In genomic region chr20:58605292-58606065, GRCh38 we compare ENCODE assay signal across 24 cellular contexts.
"Had no signal": no experiment of that assay in that cellular context is flagged by ENCODE, and none has a peak within 500 bp of the region (broad histone marks: within the 10 kb centered on the region; RNA-seq: fewer than 3 reads in every experiment).

No MANE protein-coding gene starts in this region.

- H3K36me3 ChIP-seq: SJSA1 had no signal

- H3K9me3 ChIP-seq: SJSA1 had no signal

- ATAC-seq: activated CD8-positive, alpha-beta memory T cell treated with anti-CD3 and anti-CD28 coated beads, Interleukin-2, amount 10 ng/mL, durations not matched to agents 7 days and 5 days; activated naive CD4-positive, alpha-beta T cell treated with anti-CD3 and anti-CD28 coated beads, Interleukin-2, amount 50 U/mL, for 72 hours; activated naive CD8-positive, alpha-beta T cell treated with anti-CD3 and anti-CD28 coated beads, Interleukin-2, amount 50 U/mL, for 24 hours; PC-3 had no signal

- H3K4me1 Mint-ChIP-seq: activated CD4-positive, alpha-beta T cell treated with anti-CD3 and anti-CD28 coated beads, Interleukin-2, amount 10 ng/mL, durations not matched to agents 24 days and 14 days; activated CD8-positive, alpha-beta memory T cell treated with anti-CD3 and anti-CD28 coated beads, Interleukin-2, amount 10 ng/mL, durations not matched to agents 7 days and 5 days; activated naive CD8-positive, alpha-beta T cell treated with anti-CD3 and anti-CD28 coated beads, Interleukin-2, amount 50 U/mL, for 24 hours; central memory CD8-positive, alpha-beta T cell had no signal

- H3K27me3 Mint-ChIP-seq: activated CD8-positive, alpha-beta memory T cell treated with anti-CD3 and anti-CD28 coated beads, Interleukin-2, amount 10 ng/mL, durations not matched to agents 7 days and 5 days; activated naive CD8-positive, alpha-beta T cell treated with anti-CD3 and anti-CD28 coated beads, Interleukin-2, amount 50 U/mL, for 24 hours; activated T-cell treated with anti-CD3 and anti-CD28 coated beads, Interleukin-2, amount 50 U/mL, for 24 hours had no signal

- H3K9me3 Mint-ChIP-seq: activated CD4-positive, alpha-beta T cell treated with anti-CD3 and anti-CD28 coated beads, Interleukin-2, amount 10 ng/mL, durations not matched to agents 24 days and 14 days; activated naive CD4-positive, alpha-beta T cell treated with anti-CD3 and anti-CD28 coated beads, Interleukin-2, amount 50 U/mL, for 72 hours; activated naive CD8-positive, alpha-beta T cell treated with anti-CD3 and anti-CD28 coated beads, Interleukin-2, amount 50 U/mL, for 24 hours; activated T-helper 1 cell treated with anti-CD3 and anti-CD28 coated beads, Interleukin-12 subunit alpha, Interleukin-12 subunit beta, Interleukin-2, Interleukin-4 antibody, amounts not matched to agents 30 ng/mL and 10 ng/mL and 1 ng/mL, durations not matched to agents 14 hours and 24 hours and 36 hours; brain; central memory CD8-positive, alpha-beta T cell; T-helper 1 cell treated with Interleukin-12 subunit alpha and Interleukin-12 subunit beta and Interleukin-4 antibody, amounts not matched to agents 30 μg/mL and 1 μg/mL, for 36 hours had no signal

- H3K27ac Mint-ChIP-seq: activated CD4-positive, alpha-beta T cell treated with anti-CD3 and anti-CD28 coated beads, Interleukin-2, amount 10 ng/mL, durations not matched to agents 24 days and 14 days; activated CD8-positive, alpha-beta memory T cell treated with anti-CD3 and anti-CD28 coated beads, Interleukin-2, amount 10 ng/mL, durations not matched to agents 7 days and 5 days; activated naive CD4-positive, alpha-beta T cell treated with anti-CD3 and anti-CD28 coated beads, Interleukin-2, amount 50 U/mL, for 72 hours; activated naive CD8-positive, alpha-beta T cell treated with anti-CD3 and anti-CD28 coated beads, Interleukin-2, amount 50 U/mL, for 24 hours; activated T-cell treated with anti-CD3 and anti-CD28 coated beads, Interleukin-2, amount 50 U/mL, for 24 hours; activated T-helper 1 cell treated with anti-CD3 and anti-CD28 coated beads, Interleukin-12 subunit alpha, Interleukin-12 subunit beta, Interleukin-2, Interleukin-4 antibody, amounts not matched to agents 30 ng/mL and 10 ng/mL and 1 ng/mL, durations not matched to agents 14 hours and 24 hours and 36 hours; T-helper 1 cell treated with Interleukin-12 subunit alpha and Interleukin-12 subunit beta and Interleukin-4 antibody, amounts not matched to agents 30 μg/mL and 1 μg/mL, for 36 hours had no signal

- H3K36me3 Mint-ChIP-seq: activated CD8-positive, alpha-beta memory T cell treated with anti-CD3 and anti-CD28 coated beads, Interleukin-2, amount 10 ng/mL, durations not matched to agents 7 days and 5 days; activated naive CD4-positive, alpha-beta T cell treated with anti-CD3 and anti-CD28 coated beads, Interleukin-2, amount 50 U/mL, for 72 hours; brain had no signal

- H3K27me3 ChIP-seq: SJSA1 had no signal

- H3K4me3 Mint-ChIP-seq: activated CD4-positive, alpha-beta T cell treated with anti-CD3 and anti-CD28 coated beads, Interleukin-2, amount 10 ng/mL, durations not matched to agents 24 days and 14 days; activated CD8-positive, alpha-beta memory T cell treated with anti-CD3 and anti-CD28 coated beads, Interleukin-2, amount 10 ng/mL, durations not matched to agents 7 days and 5 days; activated naive CD8-positive, alpha-beta T cell treated with anti-CD3 and anti-CD28 coated beads, Interleukin-2, amount 50 U/mL, for 24 hours; activated T-cell treated with anti-CD3 and anti-CD28 coated beads, Interleukin-2, amount 50 U/mL, for 24 hours; activated T-helper 1 cell treated with anti-CD3 and anti-CD28 coated beads, Interleukin-12 subunit alpha, Interleukin-12 subunit beta, Interleukin-2, Interleukin-4 antibody, amounts not matched to agents 30 ng/mL and 10 ng/mL and 1 ng/mL, durations not matched to agents 14 hours and 24 hours and 36 hours; brain; central memory CD8-positive, alpha-beta T cell; T-helper 1 cell treated with Interleukin-12 subunit alpha and Interleukin-12 subunit beta and Interleukin-4 antibody, amounts not matched to agents 30 μg/mL and 1 μg/mL, for 36 hours had no signal

- DNase-seq: activated CD4-positive, alpha-beta T cell treated with anti-CD3 and anti-CD28 coated beads for 1 hour; activated CD4-positive, alpha-beta T cell treated with anti-CD3 and anti-CD28 coated beads, Interleukin-2, amount 10 ng/mL, durations not matched to agents 24 days and 14 days; activated CD4-positive, alpha-beta T cell treated with anti-CD3 and anti-CD28 coated beads, Interleukin-2, amount 50 U/mL, for 48 hours; activated CD8-positive, alpha-beta memory T cell treated with anti-CD3 and anti-CD28 coated beads, Interleukin-2, amount 10 ng/mL, durations not matched to agents 7 days and 5 days; activated effector memory CD4-positive, alpha-beta T cell treated with anti-CD3 and anti-CD28 coated beads, Interleukin-2, amount 50 U/mL, for 16 hours; activated naive CD4-positive, alpha-beta T cell treated with Interleukin-2 at 50 U/mL for 16 hours; activated naive CD8-positive, alpha-beta T cell treated with anti-CD3 and anti-CD28 coated beads, Interleukin-2, amount 50 U/mL, for 24 hours; activated T-cell treated with anti-CD3 and anti-CD28 coated beads, Interleukin-2, amount 50 U/mL, for 24 hours; amniotic stem cell; KG1; NCI-H1048; NCI-H2029; NCI-H2107; NCI-H226; NCI-H526; NCI-H774; PC-3; SHP77 had no signal

- H3K27ac ChIP-seq: SJSA1 had no signal

- H3K4me3 ChIP-seq: SJSA1 had no signal
